ENCODE assay signal across 11 cellular contexts in the genomic region with DNA sequence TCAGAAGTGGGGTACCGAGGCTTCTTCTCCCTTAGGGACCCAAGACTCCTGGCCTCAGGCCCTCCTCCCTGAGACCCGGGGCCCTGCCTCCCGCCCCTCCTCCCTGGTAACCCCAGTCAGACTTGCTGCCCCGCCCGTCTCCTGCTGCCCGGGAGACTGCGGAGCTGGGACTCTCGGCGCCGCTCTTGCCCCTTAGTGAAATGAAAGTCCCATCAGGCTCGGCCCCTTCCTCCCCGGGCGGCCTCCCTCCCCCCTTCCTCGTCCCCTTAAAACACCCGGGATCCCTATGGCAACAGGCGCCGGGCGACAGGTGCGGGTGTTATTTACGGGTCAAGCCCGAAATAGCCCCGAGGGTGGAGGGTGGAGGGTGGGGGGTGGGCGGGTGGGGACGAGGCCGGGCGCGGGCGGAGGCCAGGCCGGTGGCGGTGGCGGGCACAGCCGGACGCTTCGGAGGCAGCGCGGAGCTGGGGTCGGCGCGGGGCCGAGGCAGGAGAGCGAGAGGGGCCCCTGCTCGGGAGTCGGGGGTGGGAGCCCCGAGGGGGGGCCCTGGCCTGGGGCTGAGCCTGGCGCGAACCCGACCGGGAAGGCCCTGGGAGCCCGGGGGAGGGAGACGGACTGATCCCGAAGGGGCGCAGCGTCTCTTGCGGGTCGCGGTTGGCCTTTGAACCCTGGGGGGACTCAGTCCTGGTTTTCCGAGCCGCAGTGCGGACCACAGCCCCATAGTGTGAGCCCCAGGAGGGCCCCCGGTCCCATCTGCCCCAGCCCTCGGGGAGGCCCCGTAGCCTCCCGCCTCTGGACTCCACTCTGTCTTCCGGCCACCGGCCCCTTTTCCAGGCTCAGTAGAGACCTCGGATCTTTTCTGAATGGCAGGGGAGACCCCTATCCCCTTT. TPM values are rescaled to one million over a fixed set of nuclear protein-coding genes. Genes with fewer than 3 reads are reported as not detected.
A peak's percentile ranks its signal among the peaks of the same experiment; 100 is the strongest.
DNase-seq lines count a peak whose midpoint lies in the region.
"Had no signal": no experiment of that assay in that cellular context is flagged by ENCODE, and none has a peak within 500 bp of the region (broad histone marks: within the 10 kb centered on the region; RNA-seq: fewer than 3 reads in every experiment).

A gene with protein sequence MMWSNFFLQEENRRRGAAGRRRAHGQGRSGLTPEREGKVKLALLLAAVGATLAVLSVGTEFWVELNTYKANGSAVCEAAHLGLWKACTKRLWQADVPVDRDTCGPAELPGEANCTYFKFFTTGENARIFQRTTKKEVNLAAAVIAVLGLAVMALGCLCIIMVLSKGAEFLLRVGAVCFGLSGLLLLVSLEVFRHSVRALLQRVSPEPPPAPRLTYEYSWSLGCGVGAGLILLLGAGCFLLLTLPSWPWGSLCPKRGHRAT (plus strand): TSS at position 414 of the 890 bp plus-strand sequence. CDS start 1,241 bp downstream, outside the sequence.

- peaks cover 39% of the 10 kb centered on the region for H3K27me3 Mint-ChIP-seq in activated CD4-positive, alpha-beta T cell treated with anti-CD3 and anti-CD28 coated beads, Interleukin-2, amount 10 ng/mL, durations not matched to agents 7 days and 5 days

- H4K8ac ChIP-seq in trophoblast cell (ENCODE audit: low read depth, low read length): peak within 1 kb of the TSS; percentile 34

- POLR2A ChIA-PET in activated CD4-positive, alpha-beta T cell treated with anti-CD3 and anti-CD28 coated beads, Interleukin-2, amount 10 ng/mL, durations not matched to agents 7 days and 5 days (lab: Charles Lee): no interaction called here

- peak within 1 kb of the TSS; percentile 68 for H3K4me2 ChIP-seq in trophoblast cell (ENCODE audit: low read length)

- peak within 1 kb of the TSS; percentile 9 for H2AFZ ChIP-seq in trophoblast cell (ENCODE audit: insufficient read depth, low read length, poor library complexity)

- H3K27ac ChIP-seq in trophoblast cell (ENCODE audit: low read depth, low read length): no peak within 1 kb of the TSS

- H3K27ac Mint-ChIP-seq in activated CD4-positive, alpha-beta T cell treated with anti-CD3 and anti-CD28 coated beads, Interleukin-2, amount 10 ng/mL, durations not matched to agents 7 days and 5 days: no peak within 1 kb of the TSS

- no peak within 1 kb of the TSS for H3K4me3 ChIP-seq in trophoblast cell (ENCODE audit: low read depth, low read length)

- CTCF ChIA-PET in activated CD4-positive, alpha-beta T cell treated with anti-CD3 and anti-CD28 coated beads, Interleukin-2, amount 10 ng/mL, durations not matched to agents 7 days and 5 days (lab: Charles Lee): no interaction called here

- DNase-seq in EH (ENCODE audit: low read depth): peak; percentile 23
- peak; percentile 53 for DNase-seq in NCI-H2196 treated with DMSO at 0.1 percent for 48 hours (lab: John Stamatoyannopoulos, UW; ENCODE audit: unreplicated experiment)
- peak; percentile 32 for DNase-seq in epidermal melanocyte (ENCODE audit: insufficient read length, low spot score)
- no peak for DNase-seq in trophoblast cell
- DNase-seq in cerebellum (ENCODE audit: low spot score): no peak
- DNase-seq in NCI-H446 (lab: John Stamatoyannopoulos, UW): no peak
- DNase-seq in activated CD4-positive, alpha-beta T cell treated with anti-CD3 and anti-CD28 coated beads, Interleukin-2, amount 10 ng/mL, durations not matched to agents 7 days and 5 days: no peak
- DNase-seq in ACHN: no peak
- DNase-seq: activated naive CD4-positive, alpha-beta T cell treated with Interleukin-2 at 50 U/mL for 16 hours; MM.1S; posterior cingulate gyrus had no signal

- H3K4me1 ChIP-seq in trophoblast cell (ENCODE audit: control insufficient read depth in 1 of 2, insufficient read depth in 2 of 2, low read length in 2 of 2): peaks cover 0 to 7% of the 10 kb centered on the region in 2 experiments

- H3K9me3 ChIP-seq in trophoblast cell (ENCODE audit: insufficient read depth, low read depth, low read length): peaks cover 2% of the 10 kb centered on the region

- H3K4me3 Mint-ChIP-seq in activated CD4-positive, alpha-beta T cell treated with anti-CD3 and anti-CD28 coated beads, Interleukin-2, amount 10 ng/mL, durations not matched to agents 7 days and 5 days: no peak within 1 kb of the TSS

- no peak within 1 kb of the TSS for H3K4ac ChIP-seq in trophoblast cell (ENCODE audit: low read depth, low read length)

- no peak within 1 kb of the TSS for H3K9ac ChIP-seq in trophoblast cell (ENCODE audit: low read length)

- H4K12ac ChIP-seq in trophoblast cell (ENCODE audit: low read depth, low read length): no peak within 1 kb of the TSS

- no peak within 1 kb of the TSS for H2BK5ac ChIP-seq in trophoblast cell (ENCODE audit: low read depth, low read length, poor library complexity)

- no peaks in the 10 kb centered on the region for H3K36me3 ChIP-seq in trophoblast cell (ENCODE audit: control insufficient read depth in 1 of 2, insufficient read depth in 2 of 2, low read length in 2 of 2)

- no peaks in the 10 kb centered on the region for H3K79me2 ChIP-seq in trophoblast cell (ENCODE audit: control insufficient read depth, insufficient read depth, low read length, poor library complexity)

- peaks cover 12% of the 10 kb centered on the region for H3K27me3 ChIP-seq in trophoblast cell (ENCODE audit: insufficient read depth, low read length)

- H4K91ac ChIP-seq in trophoblast cell (ENCODE audit: low read depth, low read length): no peak within 1 kb of the TSS

- H3K9me3 Mint-ChIP-seq in activated CD4-positive, alpha-beta T cell treated with anti-CD3 and anti-CD28 coated beads, Interleukin-2, amount 10 ng/mL, durations not matched to agents 7 days and 5 days: no peaks in the 10 kb centered on the region

- WGBS in trophoblast cell (ENCODE audit: extremely low coverage, insufficient coverage, insufficient read length): no CpG with 5 or more reads among the region's 66 CpGs

- no peak within 1 kb of the TSS for H3K23ac ChIP-seq in trophoblast cell (ENCODE audit: low read length)

- H3K4me1 Mint-ChIP-seq in activated CD4-positive, alpha-beta T cell treated with anti-CD3 and anti-CD28 coated beads, Interleukin-2, amount 10 ng/mL, durations not matched to agents 7 days and 5 days: no peaks in the 10 kb centered on the region

- no peak within 1 kb of the TSS for H3K18ac ChIP-seq in trophoblast cell (ENCODE audit: low read length)

- no peaks in the 10 kb centered on the region for H3K36me3 Mint-ChIP-seq in activated CD4-positive, alpha-beta T cell treated with anti-CD3 and anti-CD28 coated beads, Interleukin-2, amount 10 ng/mL, durations not matched to agents 7 days and 5 days (ENCODE audit: low read depth)

- no peaks in the 10 kb centered on the region for H3K79me1 ChIP-seq in trophoblast cell (ENCODE audit: low read length)

- no peak within 1 kb of the TSS for H2BK12ac ChIP-seq in trophoblast cell (ENCODE audit: low read length)

- no peak within 1 kb of the TSS for H3K14ac ChIP-seq in trophoblast cell (ENCODE audit: low read length)

- in situ Hi-C loops in ACHN (cut with HindIII; ENCODE audit: low pct_ligation_motif_present, low pct_unique_long_range_greater_than_20kb, low sequenced_read_pairs): no loop called here

- H2BK120ac ChIP-seq in trophoblast cell (ENCODE audit: insufficient read depth, low read length, poor library complexity): no peak within 1 kb of the TSS

- no peak within 1 kb of the TSS for H2AK5ac ChIP-seq in trophoblast cell (ENCODE audit: low read length)

RNA-seq across cellular contexts. Expression of the gene that starts here (rescaled TPM):
- polyA plus RNA-seq in trophoblast cell (2013): 0.03 and 0.04 TPM in 2 replicates
- not detected for total RNA-seq in cerebellum
- not detected for total RNA-seq in activated CD4-positive, alpha-beta T cell treated with anti-CD3 and anti-CD28 coated beads, Interleukin-2, amount 10 ng/mL, durations not matched to agents 7 days and 5 days

Comparison
In these comparisons a context has a peak if more than half of its experiments do, and no peak if none do; other contexts are left out.
1. DNase-seq: peak in EH (single experiment), NCI-H2196 treated with DMSO at 0.1 percent for 48 hours (single experiment) and epidermal melanocyte (single experiment); none in trophoblast cell (0 of 2), cerebellum (single experiment), NCI-H446 (0 of 2), activated CD4-positive, alpha-beta T cell treated with anti-CD3 and anti-CD28 coated beads, Interleukin-2, amount 10 ng/mL, durations not matched to agents 7 days and 5 days (single experiment) and ACHN (single experiment).